In the genomic region with DNA sequence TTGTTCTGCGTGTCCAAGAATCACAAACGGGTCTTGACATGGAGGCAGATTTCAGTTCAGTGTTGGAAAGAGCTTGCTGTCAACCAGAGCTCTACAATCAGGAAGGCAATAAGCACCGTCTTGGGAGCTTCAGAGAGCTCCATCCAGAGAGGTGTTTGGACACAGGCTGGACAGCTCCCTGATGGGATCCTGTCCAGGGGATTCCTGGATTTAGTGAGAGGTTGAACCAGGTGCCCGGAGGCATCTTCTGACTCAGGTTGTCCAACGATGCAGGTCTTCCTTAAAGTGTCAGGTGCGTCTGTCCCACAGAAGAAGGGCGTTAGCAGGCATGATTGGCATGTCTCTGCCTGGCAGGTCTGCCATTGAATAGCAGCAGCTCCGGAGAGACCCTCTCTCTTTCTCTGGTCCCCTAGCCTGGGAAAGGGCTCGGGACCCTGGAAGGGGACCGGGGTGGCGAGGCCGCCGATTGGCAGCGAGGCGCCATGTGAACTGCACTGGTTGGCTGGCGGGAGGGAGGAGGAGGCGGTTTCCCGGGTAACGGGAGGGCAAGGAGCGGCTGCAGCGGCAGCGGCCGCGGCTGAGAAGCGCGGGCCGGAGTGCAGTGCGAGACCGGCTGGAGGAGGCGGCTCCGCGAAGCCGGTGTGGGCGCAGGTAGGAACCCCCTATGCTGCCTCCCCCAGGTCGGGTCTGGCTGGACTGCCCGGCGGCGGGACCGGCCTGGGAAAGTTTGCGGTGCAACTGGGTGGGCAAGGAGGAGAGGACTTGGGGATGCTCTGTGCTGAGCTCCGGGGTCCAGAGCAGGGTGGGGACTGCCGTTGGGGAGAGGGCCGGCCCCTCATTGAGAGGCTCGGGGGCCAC, we compare ENCODE assay signal across 8 cellular contexts.
DNase-seq lines count a peak whose midpoint lies in the region; ATAC-seq and TF ChIP-seq lines count a peak whose summit lies in the region.

No MANE protein-coding gene starts in this region.

- H3K27ac Mint-ChIP-seq in neural progenitor cell, result no peak overlapping the region

- DNase-seq in DMS 273 (lab: John Stamatoyannopoulos, UW; ENCODE audit: unreplicated experiment) (peak; percentile 82), H7 (peak; percentile 94), NCI-H510A treated with DMSO at 0.1 percent for 48 hours (lab: John Stamatoyannopoulos, UW) (peak; percentile 30), fibroblast of gingiva (ENCODE audit: low read depth) (peak; percentile 65), neural progenitor cell (ENCODE audit: low spot score) (peak; percentile 94)
- no peak for DNase-seq in stimulated activated CD4-positive, alpha-beta T cell treated with anti-CD3 and anti-CD28 coated beads, Interleukin-1b, Interleukin-23, amount 100 ng/mL, for 48 hours
- no peak for DNase-seq in activated effector memory CD4-positive, alpha-beta T cell treated with Interleukin-2 at 50 U/mL for 16 hours

- H3K79me2 ChIP-seq in neural progenitor cell (ENCODE audit: low read depth), result no peaks in the 10 kb centered on the region

- H3K4me2 ChIP-seq in neural progenitor cell, result peak overlapping the region; percentile 96

- peaks cover 33% of the 10 kb centered on the region for H3K4me1 ChIP-seq in neural progenitor cell

- peaks cover 14% of the 10 kb centered on the region for H4K20me1 ChIP-seq in neural progenitor cell (ENCODE audit: low read depth)

- no peak for ATAC-seq in GM18873 (IDR thresholded peaks at IDR 0.05; ENCODE audit: low FRiP score, unreplicated experiment)

- peaks cover 15% of the 10 kb centered on the region for H3K27me3 Mint-ChIP-seq in neural progenitor cell (ENCODE audit: insufficient read depth, low read depth)

- H3K9me3 Mint-ChIP-seq in neural progenitor cell, result no peaks in the 10 kb centered on the region

- no peaks in the 10 kb centered on the region for H3K9me3 ChIP-seq in neural progenitor cell (ENCODE audit: low read depth)

- H3K36me3 ChIP-seq in H7 (replicated peaks; ENCODE audit: control insufficient read depth, insufficient read depth, low read length), result no peaks in the 10 kb centered on the region
- H3K36me3 ChIP-seq in neural progenitor cell, result no peaks in the 10 kb centered on the region

- H3K9ac ChIP-seq in neural progenitor cell, result no peak overlapping the region

- H3F3A ChIP-seq in neural progenitor cell (ENCODE audit: low read depth), result peaks cover 26% of the 10 kb centered on the region

- TF ChIP-seq CTCF in neural progenitor cell (IDR thresholded peaks at IDR 0.05), result no peak

- no peaks in the 10 kb centered on the region for H3K36me3 Mint-ChIP-seq in neural progenitor cell

- no peak overlapping the region for H3K27ac ChIP-seq in neural progenitor cell

- peak overlapping the region; percentile 19; the same call in 1 of the 2 replicates for H3K4me3 ChIP-seq in H7 (ENCODE audit: insufficient read depth, low read depth, low read length)
- H3K4me3 ChIP-seq in neural progenitor cell, result peak overlapping the region; percentile 50

- H3K27me3 ChIP-seq in H7 (ENCODE audit: control insufficient read depth, insufficient read depth, low read length) (peaks cover 50% of the 10 kb centered on the region), neural progenitor cell (peaks cover 100% of the 10 kb centered on the region)

- peaks cover 44% of the 10 kb centered on the region for H3K4me1 Mint-ChIP-seq in neural progenitor cell

- H3K4me3 Mint-ChIP-seq in neural progenitor cell, result peak overlapping the region; percentile 97

- H2AFZ ChIP-seq in neural progenitor cell (replicated peaks), result peak overlapping the region; percentile 53

Comparison
In these comparisons a context has a peak if more than half of its experiments do, and no peak if none do; other contexts are left out.
1. DNase-seq: peak in DMS 273 (single experiment), H7 (single experiment), NCI-H510A treated with DMSO at 0.1 percent for 48 hours (single experiment), fibroblast of gingiva (single experiment) and neural progenitor cell (single experiment); none in stimulated activated CD4-positive, alpha-beta T cell treated with anti-CD3 and anti-CD28 coated beads, Interleukin-1b, Interleukin-23, amount 100 ng/mL, for 48 hours (single experiment) and activated effector memory CD4-positive, alpha-beta T cell treated with Interleukin-2 at 50 U/mL for 16 hours (single experiment).